In the genomic region with DNA sequence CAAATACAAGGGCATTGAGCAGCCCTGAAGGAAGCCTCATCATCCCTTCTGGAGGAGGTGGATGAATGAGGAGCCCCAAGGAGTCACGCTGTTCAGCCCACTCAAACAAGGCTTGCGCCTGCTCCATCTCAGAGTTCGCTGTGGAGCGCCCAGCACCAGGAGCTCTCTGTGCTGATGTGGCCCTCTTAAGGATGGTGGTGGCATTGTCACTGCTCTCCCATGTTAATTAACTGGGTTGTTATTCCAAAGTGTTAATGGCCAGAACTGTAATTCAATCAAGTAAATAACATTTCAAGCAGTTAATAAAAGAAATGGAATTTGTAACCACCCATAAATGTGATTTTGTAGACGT, we compare ENCODE assay signal across 9 cellular contexts.
DNase-seq lines count a peak whose midpoint lies in the region; ATAC-seq and TF ChIP-seq lines count a peak whose summit lies in the region.
"Had no signal": no experiment of that assay in that cellular context is flagged by ENCODE, and none has a peak within 500 bp of the region (broad histone marks: within the 10 kb centered on the region; RNA-seq: fewer than 3 reads in every experiment).

No MANE protein-coding gene starts in this region.

- H3K4me2 ChIP-seq in Loucy (ENCODE audit: low read depth, low read length, poor library complexity, severe bottlenecking): no peak overlapping the region

- H3K36me3 ChIP-seq in Loucy (ENCODE audit: insufficient read depth, low read length): no peaks in the 10 kb centered on the region
- no peaks in the 10 kb centered on the region for H3K36me3 ChIP-seq in body of pancreas (replicated peaks in 1 of 2; ENCODE audit: insufficient read depth in 1 of 2, low read depth in 2 of 2)
- H3K36me3 ChIP-seq in lung (ENCODE audit: control insufficient read depth in 2 of 2, insufficient read depth in 2 of 2, low read length in 2 of 2): no peaks in the 10 kb centered on the region

- no peak overlapping the region for H3K9ac ChIP-seq in Loucy (ENCODE audit: low read depth, low read length, poor library complexity, severe bottlenecking)

- WGBS in body of pancreas, 2 donors: 31 to 33% methylated on average over 5 of the region's 5 CpGs
- WGBS in lung, 2 donors: 45 to 54% methylated on average over 5 of the region's 5 CpGs

- H3K9me2 ChIP-seq in Loucy (replicated peaks; ENCODE audit: low read depth, low read length): no peaks in the 10 kb centered on the region

- DNase-seq in ELF-1 (ENCODE audit: low read depth, low spot score) (peak; percentile 27), body of pancreas (peak; percentile 44 to 60 (median 50)), lung (ENCODE audit: low spot score) (no peak), T-helper 9 cell (no peak)
- DNase-seq in activated CD4-positive, alpha-beta T cell treated with anti-CD3 and anti-CD28 coated beads, Interleukin-2, amount 50 U/mL, for 1 hour: no peak
- no peak for DNase-seq in stimulated activated CD4-positive, alpha-beta T cell treated with anti-CD3 and anti-CD28 coated beads, Interleukin-12 subunit alpha, Interleukin-12 subunit beta, amount 100 ng/mL, for 4 hours
- DNase-seq: immature natural killer cell had no signal

- H3K9me3 ChIP-seq in Loucy (ENCODE audit: insufficient read depth, low read depth, low read length) (no peaks in the 10 kb centered on the region), body of pancreas (no peaks in the 10 kb centered on the region), lung (ENCODE audit: control insufficient read depth in 2 of 2, insufficient read depth in 1 of 2, low read length in 1 of 2) (peaks cover 0 to 4% of the 10 kb centered on the region in 2 donors)

- no peaks in the 10 kb centered on the region for H4K20me1 ChIP-seq in Loucy (ENCODE audit: insufficient read depth, low read length, poor library complexity, severe bottlenecking)

- TF ChIP-seq CTCF in Loucy (conservative IDR thresholded peaks at IDR 0.05; ENCODE audit: low read length) (peak; percentile 81), body of pancreas (IDR thresholded peaks at IDR 0.05) (peak; percentile 25 to 75 (median 53)), lung (IDR thresholded peaks at IDR 0.05; ENCODE audit: control extremely low read depth, extremely low read depth) (no peak)

- H3K4me3 ChIP-seq in Loucy (ENCODE audit: low read length, poor library complexity, severe bottlenecking) (no peak overlapping the region), body of pancreas (no peak overlapping the region), lung (no peak overlapping the region)

- peak; percentile 78 for ATAC-seq in body of pancreas
- peak; percentile 13 for ATAC-seq in lung (ENCODE audit: insufficient read depth, low FRiP score)
- no peak for ATAC-seq in activated CD4-positive, CD25-positive, alpha-beta regulatory T cell treated with anti-CD3 and anti-CD28 coated beads, Interleukin-2, amount 50 U/mL, for 24 hours

- H3K27me3 ChIP-seq in Loucy (ENCODE audit: insufficient read depth, low read length, poor library complexity, severe bottlenecking) (no peaks in the 10 kb centered on the region), body of pancreas (no peaks in the 10 kb centered on the region), lung (ENCODE audit: control insufficient read depth, insufficient read depth) (no peaks in the 10 kb centered on the region)

- no peak for TF ChIP-seq POLR2A in body of pancreas (IDR thresholded peaks at IDR 0.05)

- intact Hi-C loops in body of pancreas (cut with DNase I): no loop called here

- 0 out of 2 replicates have a peak overlapping the region, but pooled peaks have one; percentile 18 for H2AFZ ChIP-seq in Loucy (ENCODE audit: low read length)

- H3K79me2 ChIP-seq in Loucy (ENCODE audit: insufficient read depth, low read length): no peaks in the 10 kb centered on the region

- no peaks in the 10 kb centered on the region for H3F3A ChIP-seq in Loucy (ENCODE audit: low read depth)

- no peak overlapping the region for H3K27ac ChIP-seq in body of pancreas
- no peak overlapping the region for H3K27ac ChIP-seq in lung (ENCODE audit: low read depth in 1 of 2, low read length in 1 of 2)

- H3K4me1 ChIP-seq in Loucy (ENCODE audit: insufficient read depth, low read length, poor library complexity, severe bottlenecking) (peaks cover 10% of the 10 kb centered on the region), body of pancreas (no peaks in the 10 kb centered on the region), lung (ENCODE audit: control insufficient read depth in 2 of 2, insufficient read depth in 2 of 2, low read length in 2 of 2) (no peaks in the 10 kb centered on the region)

Comparison
In these comparisons a context has a peak if more than half of its experiments do, and no peak if none do; other contexts are left out.
1. DNase-seq: peak in ELF-1 (single experiment) and body of pancreas (4 of 4); none in lung (single experiment), T-helper 9 cell (single experiment), activated CD4-positive, alpha-beta T cell treated with anti-CD3 and anti-CD28 coated beads, Interleukin-2, amount 50 U/mL, for 1 hour (single experiment) and stimulated activated CD4-positive, alpha-beta T cell treated with anti-CD3 and anti-CD28 coated beads, Interleukin-12 subunit alpha, Interleukin-12 subunit beta, amount 100 ng/mL, for 4 hours (single experiment).
2. ATAC-seq: peak in body of pancreas (single experiment) and lung (single experiment); none in activated CD4-positive, CD25-positive, alpha-beta regulatory T cell treated with anti-CD3 and anti-CD28 coated beads, Interleukin-2, amount 50 U/mL, for 24 hours (0 of 2).